8 cellular contexts compared by ENCODE assay signal in genomic region chr10:122565766-122566206, GRCh38. TPM values are rescaled to one million over a fixed set of nuclear protein-coding genes. Genes with fewer than 3 reads are reported as not detected.
DNase-seq lines count a peak whose midpoint lies in the region; ATAC-seq, FAIRE-seq and TF ChIP-seq lines count a peak whose summit lies in the region.

No MANE protein-coding gene starts in this region.

- H3K27me3 Mint-ChIP-seq in activated CD4-positive, alpha-beta T cell treated with anti-CD3 and anti-CD28 coated beads, Interleukin-2, amount 10 ng/mL, durations not matched to agents 7 days and 5 days: peaks cover 36% of the 10 kb centered on the region

- no peaks in the 10 kb centered on the region for H3K9me3 ChIP-seq in A549
- no peaks in the 10 kb centered on the region for H3K9me3 ChIP-seq in duodenal mucosa (ENCODE audit: control insufficient read depth in 1 of 2, low read length in 2 of 2)
- no peaks in the 10 kb centered on the region for H3K9me3 ChIP-seq in lower lobe of right lung

- peaks cover 5% of the 10 kb centered on the region for H3K4me1 Mint-ChIP-seq in activated CD4-positive, alpha-beta T cell treated with anti-CD3 and anti-CD28 coated beads, Interleukin-2, amount 10 ng/mL, durations not matched to agents 7 days and 5 days

- intact Hi-C loops in lower lobe of right lung (cut with DNase I): no loop called here

- peak overlapping the region; percentile 56; the same call in 1 of the 3 replicates for H3K4me2 ChIP-seq in A549

- peak; percentile 85 for FAIRE-seq in A549 (lab: Jason Lieb, UNC)

- H3K4me1 ChIP-seq in A549: peaks cover 9% of the 10 kb centered on the region; the same call in 1 of the 3 replicates
- H3K4me1 ChIP-seq in duodenal mucosa (ENCODE audit: control insufficient read depth in 1 of 2, insufficient read depth in 2 of 2, low read length in 2 of 2): peaks cover 8 to 15% of the 10 kb centered on the region in 2 donors
- peaks cover 8% of the 10 kb centered on the region for H3K4me1 ChIP-seq in lower lobe of right lung

- H3K27ac ChIP-seq in A549 (peak overlapping the region in 1 of 2 experiments; percentile 49; a peak in 2 of 6 replicates), duodenal mucosa (ENCODE audit: low read depth, low read length) (no peak overlapping the region), lower lobe of right lung (no peak overlapping the region)

- H3K27ac Mint-ChIP-seq in activated CD4-positive, alpha-beta T cell treated with anti-CD3 and anti-CD28 coated beads, Interleukin-2, amount 10 ng/mL, durations not matched to agents 7 days and 5 days: no peak overlapping the region

- H3K4me3 Mint-ChIP-seq in activated CD4-positive, alpha-beta T cell treated with anti-CD3 and anti-CD28 coated beads, Interleukin-2, amount 10 ng/mL, durations not matched to agents 7 days and 5 days: no peak overlapping the region

- H3K4me3 ChIP-seq in A549: no peak overlapping the region
- H3K4me3 ChIP-seq in duodenal mucosa (ENCODE audit: low read depth in 1 of 2, low read length in 2 of 2): peak overlapping the region; percentile 63 to 64
- H3K4me3 ChIP-seq in lower lobe of right lung: peak overlapping the region; percentile 15

- peak; percentile 92 for TF ChIP-seq CTCF in A549 (IDR thresholded peaks at IDR 0.05)
- peak; percentile 84 for TF ChIP-seq CTCF in lower lobe of right lung (IDR thresholded peaks at IDR 0.05)

- H3K27me3 ChIP-seq in duodenal mucosa (ENCODE audit: control insufficient read depth in 1 of 2, insufficient read depth in 2 of 2, low read length in 2 of 2): peaks cover 0 to 6% of the 10 kb centered on the region in 2 donors
- peaks cover 3% of the 10 kb centered on the region for H3K27me3 ChIP-seq in lower lobe of right lung (ENCODE audit: low read depth)

- CTCF ChIA-PET in A549 (lab: Yijun Ruan, JAX): interaction anchor here (0.6 to 10.2 kb wide), 90 partner anchors 8 to 510 kb away, joined by 3 to 136 read pairs (median 5); partner anchors contain the start of genes BTBD16 and PLEKHA1
- CTCF ChIA-PET in activated CD4-positive, alpha-beta T cell treated with anti-CD3 and anti-CD28 coated beads, Interleukin-2, amount 10 ng/mL, durations not matched to agents 7 days and 5 days (lab: Charles Lee): interaction anchor here (0.6 to 1.0 kb wide), 5 partner anchors 45 to 267 kb away, joined by 3 to 4 read pairs (median 3); no protein-coding TSS in a partner anchor

- peak; percentile 94 to 95 for TF ChIP-seq RAD21 in A549 (conservative IDR thresholded peaks at IDR 0.05 in 1 of 2, IDR thresholded peaks at IDR 0.05 in 1 of 2)

- H3K36me3 Mint-ChIP-seq in activated CD4-positive, alpha-beta T cell treated with anti-CD3 and anti-CD28 coated beads, Interleukin-2, amount 10 ng/mL, durations not matched to agents 7 days and 5 days (ENCODE audit: low read depth): no peaks in the 10 kb centered on the region

- peak overlapping the region in 1 of 2 donors; percentile 65 for H3K9ac ChIP-seq in duodenal mucosa (ENCODE audit: low read depth in 1 of 2, low read length in 2 of 2)

- POLR2A ChIA-PET in A549 (lab: Yijun Ruan, JAX): interaction anchor here (0.6 to 1.1 kb wide), 3 partner anchors 97 to 267 kb away, joined by 3 to 8 read pairs (median 3); no protein-coding TSS in a partner anchor
- POLR2A ChIA-PET in activated CD4-positive, alpha-beta T cell treated with anti-CD3 and anti-CD28 coated beads, Interleukin-2, amount 10 ng/mL, durations not matched to agents 7 days and 5 days (lab: Charles Lee): no interaction called here

- DNase-seq in A549 (ENCODE audit: low read depth in 1 of 2, low spot score in 1 of 2): peak; percentile 61 to 85
- peak; percentile 13 for DNase-seq in GM19238 (ENCODE audit: insufficient read length, low spot score)
- peak; percentile 55 to 74 for DNase-seq in NCI-H446 (lab: John Stamatoyannopoulos, UW)
- DNase-seq in activated CD4-positive, alpha-beta T cell treated with anti-CD3 and anti-CD28 coated beads, Interleukin-2, amount 10 ng/mL, durations not matched to agents 7 days and 5 days: peak; percentile 74
- DNase-seq in lower lobe of right lung: peak; percentile 80
- peak; percentile 39 to 67 (median 46) for DNase-seq in stimulated activated CD4-positive, alpha-beta T cell treated with anti-CD3 and anti-CD28 coated beads, TNF-alpha, amount 100 ng/mL, for 48 hours (ENCODE audit: low read depth in 3 of 3)

- WGBS in A549 (ENCODE audit: missing lambda C conversion rate): 21% methylated on average over 13 of the region's 13 CpGs

- H3K36me3 ChIP-seq in duodenal mucosa (ENCODE audit: control insufficient read depth in 1 of 2, insufficient read depth in 2 of 2, low read length in 2 of 2) (peaks cover 0 to 48% of the 10 kb centered on the region in 2 donors), lower lobe of right lung (no peaks in the 10 kb centered on the region)

- TF ChIP-seq EP300 in A549 (IDR thresholded peaks at IDR 0.05): no peak

- H3K9me3 Mint-ChIP-seq in activated CD4-positive, alpha-beta T cell treated with anti-CD3 and anti-CD28 coated beads, Interleukin-2, amount 10 ng/mL, durations not matched to agents 7 days and 5 days: no peaks in the 10 kb centered on the region

- ATAC-seq in A549 (peak; percentile 65 to 74), lower lobe of right lung (peak; percentile 56 to 69), HG02870 (IDR thresholded peaks at IDR 0.05; ENCODE audit: unreplicated experiment) (no peak)

- TF ChIP-seq POLR2A in A549 (IDR thresholded peaks at IDR 0.05; ENCODE audit: low read length): no peak

TF ChIP-seq in A549, 52 proteins besides CTCF, POLR2A, EP300 and RAD21:
- TF ChIP-seq CEBPB (IDR thresholded peaks at IDR 0.05) (peak in 1 of 2 experiments; percentile 52; a peak in 3 of 4 replicates), SMC3 (IDR thresholded peaks at IDR 0.05) (peak; percentile 97), BCL3 (IDR thresholded peaks at IDR 0.05) (no peak), PHF8 (IDR thresholded peaks at IDR 0.05; ENCODE audit: borderline replicate concordance, low read depth) (no peak)

RNA-seq across cellular contexts. Expression of gene DMBT1, which starts 5.2 kb away (rescaled TPM):
- 0.01 and 0.05 TPM in 2 replicates for polyA plus RNA-seq in A549 (2011; rRNA removed)
- 0.01 TPM in 2 replicates for polyA plus RNA-seq in A549 (2012; cell fraction: cytosol; rRNA removed)
- 0.01 TPM in 1 of 2 replicates, not detected in the other for polyA plus RNA-seq in A549 (2012; cell fraction: nucleus; rRNA removed)
- 0.01 to 0.03 TPM in 2 of 3 replicates, not detected in the other for polyA plus RNA-seq in A549 (2017; fragmentation: RNase III; extraction: RNeasy Plus Mini Kit Qiagen cat#74134 plus additional on column Dnase treatment)
- 0.15 TPM in 1 of 2 replicates, not detected in the other for polyA minus RNA-seq in A549 (2011; rRNA and poly(A)+ RNA removed)
- not detected for total RNA-seq in activated CD4-positive, alpha-beta T cell treated with anti-CD3 and anti-CD28 coated beads, Interleukin-2, amount 10 ng/mL, durations not matched to agents 7 days and 5 days
- 43.1 TPM for total RNA-seq in lower lobe of right lung

Comparison
In these comparisons a context has a peak if more than half of its experiments do, and no peak if none do; other contexts are left out.
1. DNase-seq: peak in every context shown above with its lines; median percentile 80 in lower lobe of right lung; 74 in activated CD4-positive, alpha-beta T cell treated with anti-CD3 and anti-CD28 coated beads, Interleukin-2, amount 10 ng/mL, durations not matched to agents 7 days and 5 days; 73 in A549; 64 in NCI-H446; 46 in stimulated activated CD4-positive, alpha-beta T cell treated with anti-CD3 and anti-CD28 coated beads, TNF-alpha, amount 100 ng/mL, for 48 hours; 13 in GM19238.
2. RNA of gene DMBT1, which starts 5.2 kb away (total RNA-seq): 43.1 TPM in lower lobe of right lung (single experiment); not detected in activated CD4-positive, alpha-beta T cell treated with anti-CD3 and anti-CD28 coated beads, Interleukin-2, amount 10 ng/mL, durations not matched to agents 7 days and 5 days; every median in the first group is over 10 times any median in the second.